Comparison of ENCODE assay signal across 27 cellular contexts in the genomic region with DNA sequence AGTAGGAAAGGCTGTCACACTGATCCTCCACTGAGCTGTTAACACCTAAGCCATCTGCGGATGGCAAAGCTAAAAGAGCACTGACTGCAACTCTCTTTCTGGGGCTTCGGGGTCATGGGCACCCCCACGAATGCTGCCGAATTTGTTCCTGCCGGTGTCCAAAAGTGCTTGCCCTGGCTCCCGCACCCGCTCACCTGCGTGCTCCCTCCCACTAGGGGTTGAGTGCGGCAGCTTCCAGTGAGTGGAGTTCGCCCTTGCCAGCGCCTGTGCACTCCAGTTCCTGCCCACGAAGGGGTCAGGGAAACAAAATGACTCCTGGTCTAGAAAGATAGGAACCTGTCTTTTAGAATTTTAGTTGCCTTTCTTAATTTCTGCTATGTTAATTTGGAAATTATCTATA.
"Had no signal": no experiment of that assay in that cellular context is flagged by ENCODE, and none has a peak within 500 bp of the region (broad histone marks: within the 10 kb centered on the region; RNA-seq: fewer than 3 reads in every experiment).

No MANE protein-coding gene starts in this region.

- H3K4me1 ChIP-seq: SJSA1 had no signal

- H3K4me1 Mint-ChIP-seq: IgD-negative memory B cell, T-cell had no signal

- H3K27ac ChIP-seq: HL-60, KMS-11, RWPE1, SJSA1, SK-N-MC had no signal

- H3K36me3 ChIP-seq: SJSA1 had no signal

- ATAC-seq: K562, Panc1, Right ventricle myocardium inferior, T-cell had no signal

- H3K27me3 Mint-ChIP-seq: IgD-negative memory B cell had no signal

- H3K27me3 ChIP-seq: SJSA1 had no signal

- H3K9ac ChIP-seq: KMS-11 had no signal

- H3K4me3 Mint-ChIP-seq: IgD-negative memory B cell, T-cell had no signal

- H3K4me3 ChIP-seq: K562, SJSA1, SK-N-MC had no signal

- H3K9me3 ChIP-seq: SJSA1 had no signal

- H3K36me3 Mint-ChIP-seq: IgD-negative memory B cell, T-cell had no signal

- H3K9me3 Mint-ChIP-seq: T-cell had no signal

- H3K4me2 ChIP-seq: KMS-11 had no signal

- DNase-seq: Kasumi-1, MM.1S, MV-4-11, NCI-H1048, NCI-H1105, NCI-H1417, NCI-H1436 treated with DMSO at 0.1 percent for 48 hours, NCI-H1694, NCI-H187 treated with DMSO at 0.1 percent for 48 hours, NCI-H2029 treated with DMSO at 0.1 percent for 48 hours, NCI-H2107, NCI-H2227 treated with DMSO at 0.1 percent for 48 hours, NCI-H524, NCI-H526 treated with DMSO at 0.1 percent for 48 hours, NCI-H774, SIG-M5, SW 1271, T-cell had no signal

- H3K27ac Mint-ChIP-seq: IgD-negative memory B cell, T-cell had no signal
